ENCODE assay signal across 12 cellular contexts in the genomic region with DNA sequence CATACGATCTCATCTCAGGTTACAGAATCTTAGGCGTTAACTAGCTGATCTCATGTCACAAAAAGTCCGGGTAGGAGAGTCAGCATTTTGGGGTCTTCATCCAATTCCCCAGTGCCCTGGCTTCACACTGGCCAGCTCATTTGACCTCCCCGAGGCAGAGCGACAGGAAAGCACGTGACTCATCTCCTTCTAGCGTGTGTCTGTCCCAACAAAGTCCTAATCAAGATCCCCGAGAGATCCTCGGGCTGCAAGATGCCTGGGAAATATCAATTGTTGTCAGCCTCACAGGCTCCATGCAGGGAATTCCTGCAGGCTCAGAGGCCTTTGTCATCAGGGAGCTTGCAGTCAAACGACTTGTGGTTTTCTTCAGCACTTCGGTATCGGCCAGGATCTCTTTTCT. TPM values are rescaled to one million over a fixed set of nuclear protein-coding genes. Genes with fewer than 3 reads are reported as not detected.
DNase-seq lines count a peak whose midpoint lies in the region; ATAC-seq and TF ChIP-seq lines count a peak whose summit lies in the region.
"Had no signal": no experiment of that assay in that cellular context is flagged by ENCODE, and none has a peak within 500 bp of the region (broad histone marks: within the 10 kb centered on the region; RNA-seq: fewer than 3 reads in every experiment).

No MANE protein-coding gene starts in this region.

- H3K4me3 Mint-ChIP-seq in activated naive CD8-positive, alpha-beta T cell treated with anti-CD3 and anti-CD28 coated beads for 36 hours, result no peak overlapping the region
- H3K4me3 Mint-ChIP-seq in progenitor cell of endocrine pancreas (ENCODE audit: low read depth), result no peak overlapping the region

- no peaks in the 10 kb centered on the region for H3K4me1 Mint-ChIP-seq in activated naive CD8-positive, alpha-beta T cell treated with anti-CD3 and anti-CD28 coated beads for 36 hours
- peaks cover 3% of the 10 kb centered on the region for H3K4me1 Mint-ChIP-seq in progenitor cell of endocrine pancreas (ENCODE audit: low read depth)

- H3K27me3 ChIP-seq in A673 (replicated peaks; ENCODE audit: insufficient read depth, low read depth, low read length, poor library complexity) (no peaks in the 10 kb centered on the region), liver (ENCODE audit: control insufficient read depth in 4 of 4, insufficient read depth in 4 of 4, low read length in 3 of 4) (no peaks in the 10 kb centered on the region)

- no peaks in the 10 kb centered on the region for H3K4me1 ChIP-seq in A673 (ENCODE audit: insufficient read depth, low read length, poor library complexity, severe bottlenecking)
- H3K4me1 ChIP-seq in liver (ENCODE audit: control insufficient read depth in 4 of 4, insufficient read depth in 4 of 4, low read length in 3 of 4), result no peaks in the 10 kb centered on the region

- POLR2A ChIA-PET in A673 (lab: Charles Lee; ENCODE audit: low non-redundant PET), result no interaction called here

- no peak overlapping the region for H3K9ac ChIP-seq in liver (ENCODE audit: low read depth in 1 of 2, low read length in 2 of 2)

- intact Hi-C loops in A673 (cut with micrococcal nuclease; ENCODE audit: unreplicated experiment), result loop anchor here (2.0 to 10.0 kb wide), 2 partner anchors 230 to 874 kb away; no protein-coding TSS in a partner anchor

- CTCF ChIA-PET in A673 (lab: Charles Lee), result no interaction called here

- no peak overlapping the region for H3K4me3 ChIP-seq in A673 (ENCODE audit: low read depth, low read length, poor library complexity, severe bottlenecking)
- H3K4me3 ChIP-seq in liver (ENCODE audit: low read depth in 1 of 3, low read length in 3 of 3), result no peak overlapping the region

- H3K27me3 Mint-ChIP-seq in activated naive CD8-positive, alpha-beta T cell treated with anti-CD3 and anti-CD28 coated beads for 36 hours, result no peaks in the 10 kb centered on the region
- H3K27me3 Mint-ChIP-seq in progenitor cell of endocrine pancreas, result no peaks in the 10 kb centered on the region

- no peaks in the 10 kb centered on the region for H3K9me3 Mint-ChIP-seq in activated naive CD8-positive, alpha-beta T cell treated with anti-CD3 and anti-CD28 coated beads for 36 hours
- no peaks in the 10 kb centered on the region for H3K9me3 Mint-ChIP-seq in progenitor cell of endocrine pancreas (ENCODE audit: low read depth)
- H3K9me3 Mint-ChIP-seq: activated T-helper 2 cell treated with anti-CD3 and anti-CD28 coated beads, Interferon-gamma antibody, Interleukin-2, Interleukin-4, amounts not matched to agents 10 μg/mL and 5 μg/mL and 100 μg/mL, durations not matched to agents 14 hours and 24 hours and 36 hours had no signal

- DNase-seq in A673 (ENCODE audit: low spot score), result peak; percentile 27
- peak; percentile 68 for DNase-seq in HS-27A (ENCODE audit: low read depth)
- DNase-seq in brain pericyte (ENCODE audit: low read depth, low spot score), result peak; percentile 41
- DNase-seq in putamen (ENCODE audit: low spot score), result no peak
- no peak for DNase-seq in activated naive CD8-positive, alpha-beta T cell treated with anti-CD3 and anti-CD28 coated beads for 36 hours
- DNase-seq in progenitor cell of endocrine pancreas (ENCODE audit: low spot score, unreplicated experiment), result no peak
- DNase-seq: activated CD4-positive, CD25-positive, alpha-beta regulatory T cell had no signal

- no peaks in the 10 kb centered on the region for H3K36me3 ChIP-seq in A673 (ENCODE audit: insufficient read depth, low read length, poor library complexity, severe bottlenecking)
- no peaks in the 10 kb centered on the region for H3K36me3 ChIP-seq in liver (ENCODE audit: control insufficient read depth in 4 of 4, insufficient read depth in 3 of 4, low read depth in 1 of 4, low read length in 3 of 4)

- H3K27ac Mint-ChIP-seq in activated naive CD8-positive, alpha-beta T cell treated with anti-CD3 and anti-CD28 coated beads for 36 hours, result no peak overlapping the region
- no peak overlapping the region for H3K27ac Mint-ChIP-seq in progenitor cell of endocrine pancreas
- H3K27ac Mint-ChIP-seq: activated T-helper 2 cell treated with anti-CD3 and anti-CD28 coated beads, Interferon-gamma antibody, Interleukin-2, Interleukin-4, amounts not matched to agents 10 μg/mL and 5 μg/mL and 100 μg/mL, durations not matched to agents 14 hours and 24 hours and 36 hours had no signal

- H3K9me3 ChIP-seq in A673 (ENCODE audit: low read depth, low read length, poor library complexity, severe bottlenecking) (no peaks in the 10 kb centered on the region), liver (ENCODE audit: control insufficient read depth in 4 of 4, low read length in 3 of 4) (no peaks in the 10 kb centered on the region)

- TF ChIP-seq RAD21 in liver (IDR thresholded peaks at IDR 0.05), result no peak

- ATAC-seq in HG02840 (IDR thresholded peaks at IDR 0.05; ENCODE audit: low FRiP score, unreplicated experiment), result no peak
- ATAC-seq: Panc1 had no signal

- H3K36me3 Mint-ChIP-seq in activated naive CD8-positive, alpha-beta T cell treated with anti-CD3 and anti-CD28 coated beads for 36 hours, result no peaks in the 10 kb centered on the region
- no peaks in the 10 kb centered on the region for H3K36me3 Mint-ChIP-seq in progenitor cell of endocrine pancreas (ENCODE audit: insufficient read depth)

- no peak overlapping the region for H3K27ac ChIP-seq in A673 (ENCODE audit: low read depth, low read length, poor library complexity, severe bottlenecking)
- H3K27ac ChIP-seq in liver (ENCODE audit: low read depth in 1 of 2, low read length in 2 of 2), result no peak overlapping the region
- H3K27ac ChIP-seq: epithelial cell of prostate had no signal

- 63% methylated on average over 12 of the region's 12 CpGs for WGBS in liver

- TF ChIP-seq CTCF in A673 (conservative IDR thresholded peaks at IDR 0.05; ENCODE audit: low read depth, low read length) (no peak), liver (IDR thresholded peaks at IDR 0.05; ENCODE audit: low read depth, low read length, missing input control) (no peak), progenitor cell of endocrine pancreas (IDR thresholded peaks at IDR 0.05; ENCODE audit: unreplicated experiment) (no peak)

- BruUV-seq in A673 (replicated peaks; lab: Mats Ljungman, UMichigan), result no TSS peak

TF ChIP-seq in liver, 16 proteins besides CTCF, POLR2A, EP300 and RAD21:
- TF ChIP-seq FOXA2 (IDR thresholded peaks at IDR 0.05) (no peak), TAF1 (conservative IDR thresholded peaks at IDR 0.05) (no peak), NR2F2 (IDR thresholded peaks at IDR 0.05) (peak; percentile 16), HNF4G (IDR thresholded peaks at IDR 0.05) (no peak)
- TF ChIP-seq, protein P1, sequence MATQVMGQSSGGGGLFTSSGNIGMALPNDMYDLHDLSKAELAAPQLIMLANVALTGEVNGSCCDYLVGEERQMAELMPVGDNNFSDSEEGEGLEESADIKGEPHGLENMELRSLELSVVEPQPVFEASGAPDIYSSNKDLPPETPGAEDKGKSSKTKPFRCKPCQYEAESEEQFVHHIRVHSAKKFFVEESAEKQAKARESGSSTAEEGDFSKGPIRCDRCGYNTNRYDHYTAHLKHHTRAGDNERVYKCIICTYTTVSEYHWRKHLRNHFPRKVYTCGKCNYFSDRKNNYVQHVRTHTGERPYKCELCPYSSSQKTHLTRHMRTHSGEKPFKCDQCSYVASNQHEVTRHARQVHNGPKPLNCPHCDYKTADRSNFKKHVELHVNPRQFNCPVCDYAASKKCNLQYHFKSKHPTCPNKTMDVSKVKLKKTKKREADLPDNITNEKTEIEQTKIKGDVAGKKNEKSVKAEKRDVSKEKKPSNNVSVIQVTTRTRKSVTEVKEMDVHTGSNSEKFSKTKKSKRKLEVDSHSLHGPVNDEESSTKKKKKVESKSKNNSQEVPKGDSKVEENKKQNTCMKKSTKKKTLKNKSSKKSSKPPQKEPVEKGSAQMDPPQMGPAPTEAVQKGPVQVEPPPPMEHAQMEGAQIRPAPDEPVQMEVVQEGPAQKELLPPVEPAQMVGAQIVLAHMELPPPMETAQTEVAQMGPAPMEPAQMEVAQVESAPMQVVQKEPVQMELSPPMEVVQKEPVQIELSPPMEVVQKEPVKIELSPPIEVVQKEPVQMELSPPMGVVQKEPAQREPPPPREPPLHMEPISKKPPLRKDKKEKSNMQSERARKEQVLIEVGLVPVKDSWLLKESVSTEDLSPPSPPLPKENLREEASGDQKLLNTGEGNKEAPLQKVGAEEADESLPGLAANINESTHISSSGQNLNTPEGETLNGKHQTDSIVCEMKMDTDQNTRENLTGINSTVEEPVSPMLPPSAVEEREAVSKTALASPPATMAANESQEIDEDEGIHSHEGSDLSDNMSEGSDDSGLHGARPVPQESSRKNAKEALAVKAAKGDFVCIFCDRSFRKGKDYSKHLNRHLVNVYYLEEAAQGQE (IDR thresholded peaks at IDR 0.05), result no peak
- TF ChIP-seq, protein P2, sequence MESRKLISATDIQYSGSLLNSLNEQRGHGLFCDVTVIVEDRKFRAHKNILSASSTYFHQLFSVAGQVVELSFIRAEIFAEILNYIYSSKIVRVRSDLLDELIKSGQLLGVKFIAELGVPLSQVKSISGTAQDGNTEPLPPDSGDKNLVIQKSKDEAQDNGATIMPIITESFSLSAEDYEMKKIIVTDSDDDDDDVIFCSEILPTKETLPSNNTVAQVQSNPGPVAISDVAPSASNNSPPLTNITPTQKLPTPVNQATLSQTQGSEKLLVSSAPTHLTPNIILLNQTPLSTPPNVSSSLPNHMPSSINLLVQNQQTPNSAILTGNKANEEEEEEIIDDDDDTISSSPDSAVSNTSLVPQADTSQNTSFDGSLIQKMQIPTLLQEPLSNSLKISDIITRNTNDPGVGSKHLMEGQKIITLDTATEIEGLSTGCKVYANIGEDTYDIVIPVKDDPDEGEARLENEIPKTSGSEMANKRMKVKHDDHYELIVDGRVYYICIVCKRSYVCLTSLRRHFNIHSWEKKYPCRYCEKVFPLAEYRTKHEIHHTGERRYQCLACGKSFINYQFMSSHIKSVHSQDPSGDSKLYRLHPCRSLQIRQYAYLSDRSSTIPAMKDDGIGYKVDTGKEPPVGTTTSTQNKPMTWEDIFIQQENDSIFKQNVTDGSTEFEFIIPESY (IDR thresholded peaks at IDR 0.05), result no peak

RNA-seq across cellular contexts. Expression of a gene that starts 57.5 kb away (rescaled TPM):
- total RNA-seq in A673 (2021) (135 and 144 TPM in 2 replicates), liver (10 to 100 TPM; 25.7 to 40.3 TPM), progenitor cell of endocrine pancreas (197 and 198 TPM in 2 replicates)
- 10 to 100 TPM in 1 of 2 donors, 1 to 10 TPM in 1; 7.2 to 33.5 TPM for polyA plus RNA-seq in liver
- 10 to 100 TPM; 54.4 to 56.8 TPM for total RNA-seq in activated naive CD8-positive, alpha-beta T cell treated with anti-CD3 and anti-CD28 coated beads for 36 hours

RNA-seq across cellular contexts. Expression of a gene that starts 57.9 kb away (rescaled TPM):
- 28.7 and 37.5 TPM in 2 replicates for total RNA-seq in A673 (2021)
- 1 to 10 TPM; 2.1 to 6.0 TPM for total RNA-seq in liver
- 10 to 100 TPM; 12.6 to 14.6 TPM for polyA plus RNA-seq in liver
- total RNA-seq in activated naive CD8-positive, alpha-beta T cell treated with anti-CD3 and anti-CD28 coated beads for 36 hours, result 1 to 10 TPM; 4.8 to 5.0 TPM
- total RNA-seq in progenitor cell of endocrine pancreas, result 57.0 and 59.1 TPM in 2 replicates

Comparison
In these comparisons a context has a peak if more than half of its experiments do, and no peak if none do; other contexts are left out.
1. DNase-seq: peak in A673 (single experiment), HS-27A (single experiment) and brain pericyte (single experiment); none in putamen (single experiment), activated naive CD8-positive, alpha-beta T cell treated with anti-CD3 and anti-CD28 coated beads for 36 hours (single experiment) and progenitor cell of endocrine pancreas (single experiment).